ENCODE assay signal across 10 cellular contexts in the genomic region with DNA sequence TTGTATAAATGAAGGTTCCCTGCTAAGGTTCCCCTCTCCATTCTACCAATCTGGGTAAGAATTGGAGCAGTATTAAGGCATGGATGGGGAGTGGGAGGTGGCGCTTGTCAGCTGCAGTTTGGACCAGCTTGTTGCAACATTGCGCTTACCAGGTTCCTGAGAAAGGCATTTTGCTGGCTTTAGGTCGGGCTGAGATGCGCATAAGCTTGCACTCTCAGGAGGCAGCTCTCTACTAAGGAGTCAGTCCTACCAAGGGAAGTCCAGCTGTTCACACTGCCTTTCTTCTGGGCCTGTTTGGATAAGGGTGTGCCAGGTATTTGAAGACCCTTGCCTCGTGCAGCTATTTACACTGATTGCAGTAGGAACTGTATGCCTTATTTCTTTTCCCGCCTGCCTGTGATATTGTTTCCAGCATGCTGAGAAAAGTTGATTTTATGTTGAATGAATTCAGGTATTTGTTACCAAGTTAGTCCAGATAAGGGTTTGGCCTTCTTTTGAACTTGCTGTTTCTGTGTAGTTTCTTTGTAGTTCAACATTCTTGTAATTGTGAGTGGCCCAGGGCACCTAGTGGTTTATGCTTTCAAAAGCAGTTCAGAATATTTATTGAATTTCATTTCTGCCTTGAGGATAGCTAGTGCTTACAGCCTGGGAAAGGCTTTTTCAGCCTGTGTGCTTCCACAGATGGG. TPM values are rescaled to one million over a fixed set of nuclear protein-coding genes. Genes with fewer than 3 reads are reported as not detected.
DNase-seq lines count a peak whose midpoint lies in the region; ATAC-seq and TF ChIP-seq lines count a peak whose summit lies in the region.
"Had no signal": no experiment of that assay in that cellular context is flagged by ENCODE, and none has a peak within 500 bp of the region (broad histone marks: within the 10 kb centered on the region; RNA-seq: fewer than 3 reads in every experiment).

No MANE protein-coding gene starts in this region.

- 63% methylated on average over 6 of the region's 6 CpGs for WGBS in right cardiac atrium
- WGBS in smooth muscle cell (ENCODE audit: low lambda C conversion rate): 66% methylated on average over 6 of the region's 6 CpGs

- no peak overlapping the region for H3K9ac ChIP-seq in smooth muscle cell (ENCODE audit: low read depth)

- peak overlapping the region; percentile 94 for H3K4me2 ChIP-seq in smooth muscle cell

- intact Hi-C loops in activated CD4-positive, alpha-beta T cell treated with anti-CD3 and anti-CD28 coated beads, Interleukin-2, amount 10 ng/mL, durations not matched to agents 24 days and 14 days (cut with micrococcal nuclease): loop anchor here (5.0 kb wide), 2 partner anchors 252 to 938 kb away; a partner anchor contains a TSS
- intact Hi-C loops in activated CD4-positive, alpha-beta memory T cell treated with anti-CD3 and anti-CD28 coated beads for 36 hours (cut with micrococcal nuclease): loop anchor here (5.0 to 10.0 kb wide), 6 partner anchors 38 to 525 kb away; a partner anchor contains a TSS
- intact Hi-C loops in right cardiac atrium (cut with DNase I): no loop called here

- peaks cover 16% of the 10 kb centered on the region for H3K4me1 ChIP-seq in right cardiac atrium (ENCODE audit: control insufficient read depth, insufficient read depth, low read length)
- H3K4me1 ChIP-seq in smooth muscle cell (ENCODE audit: low read depth): peaks cover 19% of the 10 kb centered on the region

- no peak overlapping the region for H3K27ac Mint-ChIP-seq in activated CD4-positive, alpha-beta T cell treated with anti-CD3 and anti-CD28 coated beads, Interleukin-2, amount 10 ng/mL, durations not matched to agents 24 days and 14 days
- H3K27ac Mint-ChIP-seq in activated CD4-positive, alpha-beta memory T cell treated with anti-CD3 and anti-CD28 coated beads for 36 hours: no peak overlapping the region

- H3K4me3 Mint-ChIP-seq in activated CD4-positive, alpha-beta T cell treated with anti-CD3 and anti-CD28 coated beads, Interleukin-2, amount 10 ng/mL, durations not matched to agents 24 days and 14 days: peak overlapping the region; percentile 91
- peak overlapping the region; percentile 90 for H3K4me3 Mint-ChIP-seq in activated CD4-positive, alpha-beta memory T cell treated with anti-CD3 and anti-CD28 coated beads for 36 hours

- ATAC-seq in right cardiac atrium (no peak), GM21526 (IDR thresholded peaks at IDR 0.05; ENCODE audit: low FRiP score, unreplicated experiment) (no peak)

- no peaks in the 10 kb centered on the region for H3K9me3 Mint-ChIP-seq in activated CD4-positive, alpha-beta T cell treated with anti-CD3 and anti-CD28 coated beads, Interleukin-2, amount 10 ng/mL, durations not matched to agents 24 days and 14 days
- H3K9me3 Mint-ChIP-seq in activated CD4-positive, alpha-beta memory T cell treated with anti-CD3 and anti-CD28 coated beads for 36 hours: no peaks in the 10 kb centered on the region

- H4K20me1 ChIP-seq in smooth muscle cell (ENCODE audit: low read depth): peaks cover 69% of the 10 kb centered on the region

- H3K4me3 ChIP-seq in right cardiac atrium (ENCODE audit: low read length) (peak overlapping the region; percentile 99), smooth muscle cell (peak overlapping the region; percentile 73)

- H2AFZ ChIP-seq in smooth muscle cell (ENCODE audit: low read depth): no peak overlapping the region

- peaks cover 2% of the 10 kb centered on the region for H3K27me3 Mint-ChIP-seq in activated CD4-positive, alpha-beta T cell treated with anti-CD3 and anti-CD28 coated beads, Interleukin-2, amount 10 ng/mL, durations not matched to agents 24 days and 14 days
- H3K27me3 Mint-ChIP-seq in activated CD4-positive, alpha-beta memory T cell treated with anti-CD3 and anti-CD28 coated beads for 36 hours: no peaks in the 10 kb centered on the region

- no peaks in the 10 kb centered on the region for H3F3A ChIP-seq in smooth muscle cell (ENCODE audit: low read depth)

- H3K79me2 ChIP-seq in smooth muscle cell (ENCODE audit: low read depth): peaks cover 68% of the 10 kb centered on the region

- no peaks in the 10 kb centered on the region for H3K27me3 ChIP-seq in right cardiac atrium (ENCODE audit: control insufficient read depth, insufficient read depth)
- no peaks in the 10 kb centered on the region for H3K27me3 ChIP-seq in smooth muscle cell (ENCODE audit: low read depth)

- CTCF ChIA-PET in activated CD4-positive, alpha-beta memory T cell treated with anti-CD3 and anti-CD28 coated beads for 36 hours (lab: Charles Lee): interaction anchor here (2.2 to 7.1 kb wide), 3 partner anchors 42 to 282 kb away, joined by 6 to 44 read pairs (median 11); no protein-coding TSS in a partner anchor

- no peaks in the 10 kb centered on the region for H3K9me3 ChIP-seq in right cardiac atrium (ENCODE audit: control insufficient read depth, low read length)
- no peaks in the 10 kb centered on the region for H3K9me3 ChIP-seq in smooth muscle cell (replicated peaks; ENCODE audit: low read depth)

- H3K4me1 Mint-ChIP-seq in activated CD4-positive, alpha-beta T cell treated with anti-CD3 and anti-CD28 coated beads, Interleukin-2, amount 10 ng/mL, durations not matched to agents 24 days and 14 days: peaks cover 64% of the 10 kb centered on the region
- H3K4me1 Mint-ChIP-seq in activated CD4-positive, alpha-beta memory T cell treated with anti-CD3 and anti-CD28 coated beads for 36 hours (ENCODE audit: low read depth): peaks cover 58% of the 10 kb centered on the region

- POLR2A ChIA-PET in activated CD4-positive, alpha-beta memory T cell treated with anti-CD3 and anti-CD28 coated beads for 36 hours (lab: Charles Lee): no interaction called here

- no peak for DNase-seq in activated CD4-positive, alpha-beta T cell treated with anti-CD3 and anti-CD28 coated beads, Interleukin-2, amount 10 ng/mL, durations not matched to agents 24 days and 14 days
- no peak for DNase-seq in activated CD4-positive, alpha-beta T cell treated with anti-CD3 and anti-CD28 coated beads, Interleukin-2, amount 50 U/mL, for 1 hour
- no peak for DNase-seq in activated CD4-positive, alpha-beta memory T cell treated with anti-CD3 and anti-CD28 coated beads for 36 hours
- DNase-seq in right cardiac atrium (no peak), smooth muscle cell (lab: John Stamatoyannopoulos, UW; ENCODE audit: unreplicated experiment) (no peak), T-helper 9 cell (no peak)
- no peak for DNase-seq in activated CD4-positive, CD25-positive, alpha-beta regulatory T cell treated with anti-CD3 and anti-CD28 coated beads, Interleukin-2, amount 50 U/mL, for 72 hours
- DNase-seq: activated CD4-positive, alpha-beta T cell treated with anti-CD3 and anti-CD28 coated beads, Interleukin-2, amount 50 U/mL, for 48 hours; NCI-H1092 treated with DMSO at 0.1 percent for 48 hours had no signal

- TF ChIP-seq CTCF in smooth muscle cell (IDR thresholded peaks at IDR 0.05; ENCODE audit: borderline replicate concordance, insufficient read depth, poor library complexity, severe bottlenecking): no peak

- H3K36me3 Mint-ChIP-seq in activated CD4-positive, alpha-beta T cell treated with anti-CD3 and anti-CD28 coated beads, Interleukin-2, amount 10 ng/mL, durations not matched to agents 24 days and 14 days (ENCODE audit: low read depth): peaks cover 26% of the 10 kb centered on the region
- peaks cover 11% of the 10 kb centered on the region for H3K36me3 Mint-ChIP-seq in activated CD4-positive, alpha-beta memory T cell treated with anti-CD3 and anti-CD28 coated beads for 36 hours

- peaks cover under 1% of the 10 kb centered on the region for H3K36me3 ChIP-seq in smooth muscle cell (ENCODE audit: low read depth)

- H3K27ac ChIP-seq in right cardiac atrium (ENCODE audit: low read length): peak overlapping the region; percentile 87
- no peak overlapping the region for H3K27ac ChIP-seq in smooth muscle cell (ENCODE audit: low read depth)

RNA-seq across cellular contexts. Expression of a gene that starts 2.6 kb away (rescaled TPM):
- 131 and 149 TPM in 2 replicates for total RNA-seq in activated CD4-positive, alpha-beta T cell treated with anti-CD3 and anti-CD28 coated beads, Interleukin-2, amount 10 ng/mL, durations not matched to agents 24 days and 14 days
- 10 to 100 TPM; 92.9 to 93.7 TPM for total RNA-seq in activated CD4-positive, alpha-beta memory T cell treated with anti-CD3 and anti-CD28 coated beads for 36 hours
- total RNA-seq in right cardiac atrium (100 to 1,000 TPM; 157 to 257 (median 193) TPM), smooth muscle cell (70.7 and 92.5 TPM in 2 replicates)
- polyA plus RNA-seq in right cardiac atrium (93.6 TPM), smooth muscle cell (220 and 230 TPM in 2 replicates)

RNA-seq across cellular contexts. Expression of a gene that starts 20.7 kb away (rescaled TPM):
- total RNA-seq in activated CD4-positive, alpha-beta T cell treated with anti-CD3 and anti-CD28 coated beads, Interleukin-2, amount 10 ng/mL, durations not matched to agents 24 days and 14 days: 25.5 and 26.2 TPM in 2 replicates
- total RNA-seq in activated CD4-positive, alpha-beta memory T cell treated with anti-CD3 and anti-CD28 coated beads for 36 hours: 10 to 100 TPM; 28.2 to 31.3 TPM
- total RNA-seq in right cardiac atrium (10 to 100 TPM; 15.7 to 17.8 (median 16.7) TPM), smooth muscle cell (18.9 and 20.2 TPM in 2 replicates)
- polyA plus RNA-seq in right cardiac atrium (7.0 TPM), smooth muscle cell (9.8 and 13.1 TPM in 2 replicates)

RNA-seq across cellular contexts. Expression of a gene that starts 36.1 kb away (rescaled TPM):
- 11.7 and 12.8 TPM in 2 replicates for total RNA-seq in activated CD4-positive, alpha-beta T cell treated with anti-CD3 and anti-CD28 coated beads, Interleukin-2, amount 10 ng/mL, durations not matched to agents 24 days and 14 days
- total RNA-seq in activated CD4-positive, alpha-beta memory T cell treated with anti-CD3 and anti-CD28 coated beads for 36 hours: 10 to 100 TPM; 15.6 to 16.6 TPM
- total RNA-seq in right cardiac atrium (10 to 100 TPM; 34.2 to 51.3 (median 42.5) TPM), smooth muscle cell (3.7 and 6.0 TPM in 2 replicates)
- polyA plus RNA-seq in right cardiac atrium (68.0 TPM), smooth muscle cell (14.0 and 14.3 TPM in 2 replicates)

RNA-seq across cellular contexts. Expression of a gene that starts 49.1 kb away (rescaled TPM):
- 0.16 and 0.17 TPM in 2 replicates for total RNA-seq in activated CD4-positive, alpha-beta T cell treated with anti-CD3 and anti-CD28 coated beads, Interleukin-2, amount 10 ng/mL, durations not matched to agents 24 days and 14 days
- total RNA-seq in activated CD4-positive, alpha-beta memory T cell treated with anti-CD3 and anti-CD28 coated beads for 36 hours: under 1 TPM; 0.24 to 0.29 TPM
- total RNA-seq in right cardiac atrium (1 to 10 TPM in 3 of 4 donors, under 1 TPM in 1; 0.89 to 4.0 (median 2.0) TPM), smooth muscle cell (not detected in 2 replicates)
- polyA plus RNA-seq in right cardiac atrium (3.0 TPM), smooth muscle cell (0.50 TPM in 1 of 2 replicates, not detected in the other)

Comparison
In these comparisons a context has a peak if more than half of its experiments do, and no peak if none do; other contexts are left out.
1. intact Hi-C loops: an anchor here in activated CD4-positive, alpha-beta T cell treated with anti-CD3 and anti-CD28 coated beads, Interleukin-2, amount 10 ng/mL, durations not matched to agents 24 days and 14 days (5.0 kb wide) and activated CD4-positive, alpha-beta memory T cell treated with anti-CD3 and anti-CD28 coated beads for 36 hours (5.0 to 10.0 kb wide); none called in right cardiac atrium.